In genomic region chr2:202015035-202015345, GRCh38 we compare ENCODE assay signal across 21 cellular contexts. TPM values are rescaled to one million over a fixed set of nuclear protein-coding genes. Genes with fewer than 3 reads are reported as not detected.
DNase-seq lines count a peak whose midpoint lies in the region; ATAC-seq and TF ChIP-seq lines count a peak whose summit lies in the region.
"Had no signal": no experiment of that assay in that cellular context is flagged by ENCODE, and none has a peak within 500 bp of the region (broad histone marks: within the 10 kb centered on the region; RNA-seq: fewer than 3 reads in every experiment).

No MANE protein-coding gene starts in this region.

- no peaks in the 10 kb centered on the region for H3K36me3 ChIP-seq in GM23338 (ENCODE audit: insufficient read depth)
- no peaks in the 10 kb centered on the region for H3K36me3 ChIP-seq in hepatocyte (replicated peaks; ENCODE audit: insufficient read depth, low read depth)
- no peaks in the 10 kb centered on the region for H3K36me3 ChIP-seq in neural progenitor cell

- H3K36me3 Mint-ChIP-seq in GM23338 (ENCODE audit: low read depth) (no peaks in the 10 kb centered on the region), neural progenitor cell (peaks cover 3% of the 10 kb centered on the region)
- H3K36me3 Mint-ChIP-seq: CD4-positive, CD25-positive, alpha-beta regulatory T cell had no signal

- H3F3A ChIP-seq in GM23338 (replicated peaks; ENCODE audit: low read depth), result no peaks in the 10 kb centered on the region
- peaks cover 18% of the 10 kb centered on the region for H3F3A ChIP-seq in neural progenitor cell (ENCODE audit: low read depth)

- H3K4me3 ChIP-seq in GM23338, result no peak overlapping the region
- no peak overlapping the region for H3K4me3 ChIP-seq in hepatocyte
- no peak overlapping the region for H3K4me3 ChIP-seq in neural progenitor cell
- H3K4me3 ChIP-seq: GM23248, SK-N-MC had no signal

- H3K27ac ChIP-seq in GM23338 (ENCODE audit: low read depth) (no peak overlapping the region), hepatocyte (no peak overlapping the region), neural progenitor cell (no peak overlapping the region)
- H3K27ac ChIP-seq: GM23248, SK-N-MC had no signal

- H3K4me3 Mint-ChIP-seq in GM23338, result no peak overlapping the region
- H3K4me3 Mint-ChIP-seq in neural progenitor cell, result no peak overlapping the region
- H3K4me3 Mint-ChIP-seq: CD4-positive, CD25-positive, alpha-beta regulatory T cell had no signal

- no peaks in the 10 kb centered on the region for H3K27me3 Mint-ChIP-seq in GM23338 (ENCODE audit: insufficient read depth, low read depth, poor library complexity)
- H3K27me3 Mint-ChIP-seq in neural progenitor cell (ENCODE audit: insufficient read depth, low read depth), result peaks cover 11% of the 10 kb centered on the region

- H3K9me3 ChIP-seq in hepatocyte (ENCODE audit: low read depth), result no peaks in the 10 kb centered on the region
- no peaks in the 10 kb centered on the region for H3K9me3 ChIP-seq in neural progenitor cell (ENCODE audit: low read depth)
- H3K9me3 ChIP-seq: Caco-2 had no signal

- H2AFZ ChIP-seq in GM23338 (peak overlapping the region; percentile 84), hepatocyte (no peak overlapping the region), neural progenitor cell (replicated peaks) (peak overlapping the region; percentile 20)
- H2AFZ ChIP-seq: GM23248 had no signal

- H3K79me2 ChIP-seq in GM23338 (replicated peaks; ENCODE audit: insufficient read depth) (no peaks in the 10 kb centered on the region), hepatocyte (no peaks in the 10 kb centered on the region), neural progenitor cell (ENCODE audit: low read depth) (no peaks in the 10 kb centered on the region)

- no peak overlapping the region for H3K4me2 ChIP-seq in GM23338
- H3K4me2 ChIP-seq in hepatocyte, result peak overlapping the region; percentile 35
- no peak overlapping the region for H3K4me2 ChIP-seq in neural progenitor cell

- no peak for DNase-seq in GM23338 (ENCODE audit: low spot score)
- peak; percentile 45 for DNase-seq in amniotic epithelial cell (ENCODE audit: low read depth)
- no peak for DNase-seq in hepatocyte (ENCODE audit: low spot score)
- no peak for DNase-seq in neural progenitor cell (ENCODE audit: low spot score)
- no peak for DNase-seq in activated CD8-positive, alpha-beta memory T cell treated with anti-CD3 and anti-CD28 coated beads, Interleukin-2, amount 50 U/mL, for 48 hours
- no peak for DNase-seq in NCI-H2081 (lab: John Stamatoyannopoulos, UW)
- DNase-seq in DMS53 treated with DMSO at 0.1 percent for 48 hours (lab: John Stamatoyannopoulos, UW; ENCODE audit: unreplicated experiment), result no peak
- DNase-seq in stimulated activated naive CD8-positive, alpha-beta T cell treated with anti-CD3 and anti-CD28 coated beads, Interleukin-15, Interleukin-2, amounts not matched to agents 100 U/mL and 50 U/mL, for 24 hours, result no peak
- DNase-seq: ACHN; Caco-2; CD4-positive, CD25-positive, alpha-beta regulatory T cell; DMS53; NCI-H1048; NCI-H1436 treated with DMSO at 0.1 percent for 48 hours; NCI-H2081 treated with DMSO at 0.1 percent for 48 hours; NCI-H510A; NCI-H774 had no signal

- no peaks in the 10 kb centered on the region; the same call in 1 of the 2 replicates for H3K9me2 ChIP-seq in GM23338 (ENCODE audit: insufficient read depth)
- no peaks in the 10 kb centered on the region for H3K9me2 ChIP-seq in hepatocyte (replicated peaks; ENCODE audit: insufficient read depth)

- H3K4me1 Mint-ChIP-seq in GM23338, result peaks cover 19% of the 10 kb centered on the region
- H3K4me1 Mint-ChIP-seq in neural progenitor cell, result peaks cover 30% of the 10 kb centered on the region
- H3K4me1 Mint-ChIP-seq: CD4-positive, CD25-positive, alpha-beta regulatory T cell had no signal

- ATAC-seq in GM23338, result no peak
- ATAC-seq in stimulated activated naive CD8-positive, alpha-beta T cell treated with anti-CD3 and anti-CD28 coated beads, Interleukin-15, Interleukin-2, amounts not matched to agents 100 U/mL and 50 U/mL, for 24 hours, result no peak
- ATAC-seq: Right ventricle myocardium inferior had no signal

- H3K27ac Mint-ChIP-seq in GM23338, result no peak overlapping the region
- peak overlapping the region; percentile 42 for H3K27ac Mint-ChIP-seq in neural progenitor cell
- H3K27ac Mint-ChIP-seq: CD4-positive, CD25-positive, alpha-beta regulatory T cell had no signal

- TF ChIP-seq CTCF in GM23338 (conservative IDR thresholded peaks at IDR 0.05; ENCODE audit: low read depth in 2 of 2) (no peak), hepatocyte (IDR thresholded peaks at IDR 0.05; ENCODE audit: poor library complexity) (no peak), neural progenitor cell (IDR thresholded peaks at IDR 0.05) (no peak)

- no peak overlapping the region for H3K9ac ChIP-seq in neural progenitor cell
- H3K9ac ChIP-seq: GM23248 had no signal

- WGBS in hepatocyte (ENCODE audit: low lambda C conversion rate, missing lambda C conversion rate), result 60% methylated on average over 5 of the region's 5 CpGs

- no peaks in the 10 kb centered on the region for H3K27me3 ChIP-seq in GM23338 (ENCODE audit: insufficient read depth)
- no peaks in the 10 kb centered on the region for H3K27me3 ChIP-seq in hepatocyte
- no peaks in the 10 kb centered on the region for H3K27me3 ChIP-seq in neural progenitor cell

- H3K9me3 Mint-ChIP-seq in GM23338 (no peaks in the 10 kb centered on the region), neural progenitor cell (no peaks in the 10 kb centered on the region)
- H3K9me3 Mint-ChIP-seq: CD4-positive, CD25-positive, alpha-beta regulatory T cell had no signal

- H3K4me1 ChIP-seq in GM23338 (ENCODE audit: insufficient read depth), result peaks cover 29% of the 10 kb centered on the region
- peaks cover 10% of the 10 kb centered on the region for H3K4me1 ChIP-seq in hepatocyte (ENCODE audit: insufficient read depth)
- H3K4me1 ChIP-seq in neural progenitor cell, result peaks cover 27% of the 10 kb centered on the region
- H3K4me1 ChIP-seq: Caco-2 had no signal

- H4K20me1 ChIP-seq in GM23338 (replicated peaks; ENCODE audit: insufficient read depth), result no peaks in the 10 kb centered on the region
- no peaks in the 10 kb centered on the region for H4K20me1 ChIP-seq in hepatocyte (ENCODE audit: insufficient read depth, poor library complexity, severe bottlenecking)
- no peaks in the 10 kb centered on the region for H4K20me1 ChIP-seq in neural progenitor cell (ENCODE audit: low read depth)

TF ChIP-seq in GM23338, 12 proteins besides CTCF, POLR2A, EP300 and RAD21:
- TF ChIP-seq EZH2 (IDR thresholded peaks at IDR 0.05; ENCODE audit: low read depth, unreplicated experiment), result no peak
- TF ChIP-seq STAT1 (IDR thresholded peaks at IDR 0.05; ENCODE audit: unreplicated experiment), result no peak

RNA-seq across cellular contexts. Expression of gene FZD7, which starts 18.7 kb away (rescaled TPM):
- 404 and 435 TPM in 2 replicates for total RNA-seq in GM23338 (2014; rRNA removed; shearing (Covaris generic))
- 164 and 188 TPM in 2 replicates for polyA plus RNA-seq in GM23338 (2016; fragmentation: Nextera tagmentation; extraction: Ambion mirVana)
- 28.3 and 31.2 TPM in 2 replicates for total RNA-seq in hepatocyte
- polyA plus RNA-seq in hepatocyte, result 13.4 and 15.4 TPM in 2 replicates
- 79.4 and 106 TPM in 2 replicates for total RNA-seq in neural progenitor cell (ENCODE audit: low replicate concordance)

RNA-seq across cellular contexts. Expression of gene KIAA2012, which starts 58.1 kb away (rescaled TPM):
- total RNA-seq in GM23338 (2014; rRNA removed; shearing (Covaris generic)), result 0.03 TPM in 1 of 2 replicates, not detected in the other
- polyA plus RNA-seq in GM23338 (2016; fragmentation: Nextera tagmentation; extraction: Ambion mirVana) (0.07 and 0.08 TPM in 2 replicates), hepatocyte (0.05 TPM in 1 of 2 replicates, not detected in the other)
- total RNA-seq in hepatocyte (0.27 TPM in 1 of 2 replicates, not detected in the other), neural progenitor cell (ENCODE audit: low replicate concordance) (not detected in 2 replicates)
- total RNA-seq: CD4-positive, CD25-positive, alpha-beta regulatory T cell; G401; GM23248; Right ventricle myocardium inferior had no signal
- polyA plus RNA-seq: CD4-positive, CD25-positive, alpha-beta regulatory T cell had no signal
